ENCODE assay signal across 8 cellular contexts in genomic region chr6:87029711-87030314, GRCh38.
A peak's percentile ranks its signal among the peaks of the same experiment; 100 is the strongest.
DNase-seq lines count a peak whose midpoint lies in the region; ATAC-seq and TF ChIP-seq lines count a peak whose summit lies in the region.

No MANE protein-coding gene starts in this region.

- POLR2A ChIA-PET in SK-N-SH (lab: Yijun Ruan, JAX) = no interaction called here

- no peak overlapping the region for H3K4me2 ChIP-seq in SK-N-SH

- no peaks in the 10 kb centered on the region for H3K27me3 ChIP-seq in SK-N-SH (ENCODE audit: insufficient read depth)
- no peaks in the 10 kb centered on the region for H3K27me3 ChIP-seq in gastroesophageal sphincter
- H3K27me3 ChIP-seq in thoracic aorta (replicated peaks; ENCODE audit: insufficient read depth) = no peaks in the 10 kb centered on the region

- no peaks in the 10 kb centered on the region for H3F3A ChIP-seq in SK-N-SH (replicated peaks; ENCODE audit: insufficient read depth)

- TF ChIP-seq EP300 in SK-N-SH (IDR thresholded peaks at IDR 0.05; ENCODE audit: borderline replicate concordance in 1 of 2, low read depth in 1 of 2, low read length in 1 of 2) = no peak
- no peak for TF ChIP-seq EP300 in gastroesophageal sphincter (IDR thresholded peaks at IDR 0.05)

- no peaks in the 10 kb centered on the region for H3K79me2 ChIP-seq in SK-N-SH (ENCODE audit: insufficient read depth)

- WGBS in SK-N-SH (ENCODE audit: low lambda C conversion rate) = 46% methylated on average over 3 of the region's 3 CpGs
- 64 to 71% methylated on average over 3 of the region's 3 CpGs for WGBS in gastroesophageal sphincter (ENCODE audit: low coverage in 1 of 2), 2 donors

- TF ChIP-seq CTCF in SK-N-SH (IDR thresholded peaks at IDR 0.05) (peak; percentile 81), gastroesophageal sphincter (IDR thresholded peaks at IDR 0.05) (peak; percentile 36 to 57 (median 46)), thoracic aorta (IDR thresholded peaks at IDR 0.05) (peak; percentile 32)

- no peak for TF ChIP-seq POLR2A in gastroesophageal sphincter (IDR thresholded peaks at IDR 0.05)

- H4K20me1 ChIP-seq in SK-N-SH (ENCODE audit: insufficient read depth) = no peaks in the 10 kb centered on the region

- H3K4me3 ChIP-seq in SK-N-SH (ENCODE audit: low read depth in 2 of 2, low read length in 1 of 2) (no peak overlapping the region), gastroesophageal sphincter (no peak overlapping the region), thoracic aorta (no peak overlapping the region)

- H3K9me3 ChIP-seq in SK-N-SH (no peaks in the 10 kb centered on the region), gastroesophageal sphincter (peaks cover 0 to 17% (median 0%) of the 10 kb centered on the region in 3 donors), thoracic aorta (no peaks in the 10 kb centered on the region)

- no peaks in the 10 kb centered on the region for H3K36me3 ChIP-seq in SK-N-SH (replicated peaks in 1 of 2; ENCODE audit: control insufficient read depth in 1 of 2, insufficient read depth in 2 of 2, low read length in 1 of 2)
- no peaks in the 10 kb centered on the region for H3K36me3 ChIP-seq in gastroesophageal sphincter
- H3K36me3 ChIP-seq in thoracic aorta = no peaks in the 10 kb centered on the region

- H2AFZ ChIP-seq in SK-N-SH (ENCODE audit: low read depth) = no peak overlapping the region

- in situ Hi-C loops in KBM-7 (cut with MboI; ENCODE audit: low pct_unique_long_range_greater_than_20kb, low sequenced_read_pairs) = no loop called here

- H3K27ac ChIP-seq in SK-N-SH (ENCODE audit: low read depth in 2 of 2, low read length in 1 of 2) (no peak overlapping the region; a peak in 1 of 4 replicates), gastroesophageal sphincter (no peak overlapping the region), thoracic aorta (no peak overlapping the region)

- DNase-seq in EL (peak; percentile 50), KBM-7 (peak; percentile 23), SK-N-SH (peak; percentile 51), thoracic aorta (ENCODE audit: low spot score) (no peak), NCI-H128 (lab: John Stamatoyannopoulos, UW; ENCODE audit: unreplicated experiment) (no peak)
- no peak for DNase-seq in activated CD8-positive, alpha-beta memory T cell treated with anti-CD3 and anti-CD28 coated beads, Interleukin-2, amount 50 U/mL, for 4 hours

- peak; percentile 81 for TF ChIP-seq RAD21 in SK-N-SH (IDR thresholded peaks at IDR 0.05; ENCODE audit: low read length)

- H3K4me1 ChIP-seq in SK-N-SH (ENCODE audit: control insufficient read depth in 1 of 2, insufficient read depth in 2 of 2, low read depth in 1 of 2, low read length in 1 of 2) (peaks cover 0 to 4% of the 10 kb centered on the region in 2 experiments; a peak in 2 of 4 replicates), gastroesophageal sphincter (no peaks in the 10 kb centered on the region), thoracic aorta (ENCODE audit: control insufficient read depth in 1 of 2, low read depth in 2 of 2) (no peaks in the 10 kb centered on the region)

- no peak for ATAC-seq in gastroesophageal sphincter
- ATAC-seq in thoracic aorta (ENCODE audit: insufficient number of reproducible peaks, low FRiP score, low read depth) = no peak
- no peak for ATAC-seq in HG02840 (IDR thresholded peaks at IDR 0.05; ENCODE audit: low FRiP score, unreplicated experiment)

- no peak overlapping the region for H3K9ac ChIP-seq in SK-N-SH

- no peaks in the 10 kb centered on the region for H3K9me2 ChIP-seq in SK-N-SH

- CTCF ChIA-PET in SK-N-SH (lab: Yijun Ruan, JAX) = no interaction called here

TF ChIP-seq in SK-N-SH, 30 proteins besides CTCF, POLR2A, EP300 and RAD21:
- TF ChIP-seq SMC3 (IDR thresholded peaks at IDR 0.05; ENCODE audit: low read depth, low read length) (peak; percentile 46), NRF1 (IDR thresholded peaks at IDR 0.05; ENCODE audit: low read depth, low read length) (no peak), GABPA (IDR thresholded peaks at IDR 0.05; ENCODE audit: low read depth) (no peak), RFX5 (IDR thresholded peaks at IDR 0.05; ENCODE audit: low read length) (no peak)

Comparison
In these comparisons a context has a peak if more than half of its experiments do, and no peak if none do; other contexts are left out.
1. DNase-seq: peak in EL (single experiment), KBM-7 (single experiment) and SK-N-SH (single experiment); none in thoracic aorta (single experiment), NCI-H128 (single experiment) and activated CD8-positive, alpha-beta memory T cell treated with anti-CD3 and anti-CD28 coated beads, Interleukin-2, amount 50 U/mL, for 4 hours (single experiment).
2. Peak in every context shown above with its lines, with median percentiles within 50 percentile points of each other: CTCF ChIP-seq.